ENCODE assay signal across 21 cellular contexts in the genomic region with DNA sequence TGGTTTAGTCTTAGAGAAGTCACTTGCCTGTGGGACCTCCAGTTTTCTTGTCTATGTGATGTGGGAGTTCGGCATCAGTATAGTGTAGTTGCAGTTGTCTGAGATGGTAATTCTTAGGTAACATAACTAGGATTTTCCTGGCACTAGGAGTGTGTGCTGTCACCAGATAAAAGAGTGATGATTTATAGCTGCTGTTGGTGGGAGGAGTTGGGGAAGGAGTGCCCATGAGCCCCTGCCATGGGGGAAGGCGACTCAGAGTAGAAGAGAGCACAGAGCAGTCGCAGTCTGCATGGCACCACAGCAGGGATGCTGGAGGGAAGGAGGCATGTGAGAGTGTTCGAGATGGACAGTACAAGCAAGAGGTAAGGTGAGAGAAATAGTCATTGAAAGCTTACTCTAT.
"Had no signal": no experiment of that assay in that cellular context is flagged by ENCODE, and none has a peak within 500 bp of the region (broad histone marks: within the 10 kb centered on the region; RNA-seq: fewer than 3 reads in every experiment).

No MANE protein-coding gene starts in this region.

- H3K4me1 ChIP-seq: breast epithelium, tibial artery had no signal

- DNase-seq: activated CD4-positive, alpha-beta memory T cell treated with anti-CD3 and anti-CD28 coated beads for 36 hours; activated effector memory CD4-positive, alpha-beta T cell treated with Interleukin-2 at 50 U/mL for 16 hours; activated naive CD4-positive, alpha-beta T cell treated with anti-CD3 and anti-CD28 coated beads, Interleukin-2, amount 10 ng/mL, durations not matched to agents 7 days and 5 days; activated T-cell treated with anti-CD3 and anti-CD28 coated beads, Interleukin-2, amount 50 U/mL, for 1 hour; erythroblast; heart right ventricle; immature natural killer cell; kidney glomerular epithelial cell; mesendoderm; naive thymus-derived CD8-positive, alpha-beta T cell; pancreas; stimulated activated CD4-positive, alpha-beta T cell treated with anti-CD3 and anti-CD28 coated beads, Interleukin-4, amount 100 ng/mL, for 24 hours; tibial artery; WERI-Rb-1 had no signal

- H3K36me3 ChIP-seq: breast epithelium, gastroesophageal sphincter, neutrophil, pancreas, tibial artery, WERI-Rb-1 had no signal

- H3K27ac ChIP-seq: breast epithelium, coronary artery, gastroesophageal sphincter, heart right ventricle, neutrophil, pancreas, tibial artery, WERI-Rb-1 had no signal

- FAIRE-seq: astrocyte, endometrium, pancreas had no signal

- H3K4me3 ChIP-seq: breast epithelium, coronary artery, gastroesophageal sphincter, heart right ventricle, pancreas, tibial artery had no signal

- ATAC-seq: gastroesophageal sphincter; naive thymus-derived CD8-positive, alpha-beta T cell; pancreas; stimulated activated effector memory CD8-positive, alpha-beta T cell treated with anti-CD3 and anti-CD28 coated beads, Interleukin-12 subunit alpha, Interleukin-12 subunit beta, amount 100 ng/mL, for 72 hours had no signal

- H3K9me3 ChIP-seq: breast epithelium, gastroesophageal sphincter, heart right ventricle, neutrophil, pancreas, tibial artery had no signal

- H3K27me3 ChIP-seq: breast epithelium, gastroesophageal sphincter, heart right ventricle, neutrophil, pancreas, tibial artery had no signal
